In the genomic region with DNA sequence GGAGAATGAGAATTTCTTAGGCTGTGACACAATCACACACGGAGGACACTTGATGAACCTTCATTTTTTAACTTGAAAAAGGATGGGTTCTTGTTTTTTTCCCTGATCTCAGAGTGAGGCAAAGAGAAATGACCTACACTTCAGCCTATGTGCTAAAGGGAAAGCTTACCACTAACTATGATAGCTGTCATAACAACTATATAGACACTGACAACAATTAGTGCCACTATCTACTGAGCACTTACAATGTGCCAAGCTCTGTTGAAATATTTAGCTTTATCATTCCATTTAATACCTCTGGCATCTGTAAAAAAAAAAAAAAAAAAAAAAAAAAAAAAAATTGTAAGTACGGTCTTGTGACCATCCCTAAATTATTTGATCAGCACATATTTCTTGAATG, we compare ENCODE assay signal across 7 cellular contexts.
"Had no signal": no experiment of that assay in that cellular context is flagged by ENCODE, and none has a peak within 500 bp of the region (broad histone marks: within the 10 kb centered on the region; RNA-seq: fewer than 3 reads in every experiment).

No MANE protein-coding gene starts in this region.

- H3K9me3 ChIP-seq: HAP-1 had no signal

- H3K36me3 ChIP-seq: HAP-1 had no signal

- H3K4me3 ChIP-seq: GM23248, HAP-1 had no signal

- DNase-seq: GM23248, GOT3, H7, HFFc6, IMR-90 had no signal

- ATAC-seq: HCT116 had no signal

- H3K27ac ChIP-seq: GM23248 had no signal
